10 cellular contexts compared by ENCODE assay signal in genomic region chr1:220189750-220190347, GRCh38.
DNase-seq lines count a peak whose midpoint lies in the region; ATAC-seq and TF ChIP-seq lines count a peak whose summit lies in the region.
"Had no signal": no experiment of that assay in that cellular context is flagged by ENCODE, and none has a peak within 500 bp of the region (broad histone marks: within the 10 kb centered on the region; RNA-seq: fewer than 3 reads in every experiment).

No MANE protein-coding gene starts in this region.

- no peaks in the 10 kb centered on the region for H3K4me1 ChIP-seq in left lung

- ATAC-seq in GM18519 (IDR thresholded peaks at IDR 0.05; ENCODE audit: low FRiP score, unreplicated experiment) (no peak), left lung (no peak)
- ATAC-seq: naive thymus-derived CD4-positive, alpha-beta T cell had no signal

- no peak overlapping the region for H3K27ac ChIP-seq in left lung
- H3K27ac ChIP-seq: SJCRH30 had no signal

- peaks cover 4 to 78% of the 10 kb centered on the region in 2 donors for H3K36me3 ChIP-seq in left lung

- DNase-seq in DMS79 (lab: John Stamatoyannopoulos, UW) = peak; percentile 5
- peak; percentile 7 for DNase-seq in HT1080 (ENCODE audit: low read depth)
- DNase-seq in RPMI7951 (ENCODE audit: low read depth) = peak; percentile 10
- peak; percentile 51 for DNase-seq in fibroblast of the aortic adventitia (ENCODE audit: low read depth)
- no peak for DNase-seq in activated CD4-positive, alpha-beta T cell treated with anti-CD3 and anti-CD28 coated beads for 48 hours
- no peak for DNase-seq in left lung
- no peak for DNase-seq in stimulated activated naive CD4-positive, alpha-beta T cell treated with Interleukin-2 at 50 U/mL for 16 hours (lab: John Stamatoyannopoulos, UW)

- H3K27me3 ChIP-seq in left lung = no peaks in the 10 kb centered on the region
- H3K27me3 ChIP-seq: SJCRH30 had no signal

- H3K9me3 ChIP-seq in left lung = no peaks in the 10 kb centered on the region
- H3K9me3 ChIP-seq: SJCRH30 had no signal

- intact Hi-C loops in left lung (cut with DNase I) = no loop called here

- no peak overlapping the region for H3K4me3 ChIP-seq in fibroblast of the aortic adventitia (ENCODE audit: low read depth, low read length)
- no peak overlapping the region for H3K4me3 ChIP-seq in left lung
- H3K4me3 ChIP-seq: SJCRH30 had no signal

- TF ChIP-seq CTCF in fibroblast of the aortic adventitia (IDR thresholded peaks at IDR 0.05; ENCODE audit: insufficient read depth, low read length) = peak; percentile 49
- peak in 1 of 2 donors; percentile 26 for TF ChIP-seq CTCF in left lung (IDR thresholded peaks at IDR 0.05)

Comparison
In these comparisons a context has a peak if more than half of its experiments do, and no peak if none do; other contexts are left out.
1. DNase-seq: peak in DMS79 (single experiment), HT1080 (single experiment), RPMI7951 (single experiment) and fibroblast of the aortic adventitia (single experiment); none in activated CD4-positive, alpha-beta T cell treated with anti-CD3 and anti-CD28 coated beads for 48 hours (single experiment), left lung (0 of 2) and stimulated activated naive CD4-positive, alpha-beta T cell treated with Interleukin-2 at 50 U/mL for 16 hours (single experiment).